Comparison of ENCODE assay signal across 14 cellular contexts in the genomic region with DNA sequence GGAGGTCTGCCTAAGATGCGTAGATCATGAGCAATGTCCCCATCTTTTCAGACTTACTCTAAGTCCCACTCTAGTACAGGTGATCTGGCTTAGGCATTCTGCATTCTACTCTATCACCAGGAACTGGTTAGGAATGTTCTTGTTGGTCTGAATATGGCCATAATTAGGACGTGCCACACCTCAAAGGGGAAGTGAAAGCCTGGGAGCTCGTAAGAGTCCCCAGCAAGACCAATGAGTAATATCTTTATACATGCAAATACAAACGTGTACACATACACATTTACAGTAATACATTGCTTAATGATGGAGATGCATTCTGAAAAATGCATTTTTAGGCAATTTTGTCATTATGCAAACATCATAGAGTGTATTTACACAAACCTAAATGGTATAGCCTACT. TPM values are rescaled to one million over a fixed set of nuclear protein-coding genes. Genes with fewer than 3 reads are reported as not detected.
DNase-seq lines count a peak whose midpoint lies in the region; ATAC-seq, FAIRE-seq and TF ChIP-seq lines count a peak whose summit lies in the region.
"Had no signal": no experiment of that assay in that cellular context is flagged by ENCODE, and none has a peak within 500 bp of the region (broad histone marks: within the 10 kb centered on the region; RNA-seq: fewer than 3 reads in every experiment).

No MANE protein-coding gene starts in this region.

- intact Hi-C loops in posterior cingulate gyrus (cut with DNase I), result no loop called here

- ATAC-seq in GM21515 (IDR thresholded peaks at IDR 0.05; ENCODE audit: unreplicated experiment) (peak; percentile 96), HG03139 (IDR thresholded peaks at IDR 0.05; ENCODE audit: unreplicated experiment) (peak; percentile 93), T-helper 17 cell (no peak)
- ATAC-seq: CD8-positive, alpha-beta T cell had no signal

- no peak overlapping the region for H3K4me3 Mint-ChIP-seq in T-helper 17 cell
- H3K4me3 Mint-ChIP-seq in progenitor cell of endocrine pancreas (ENCODE audit: low read depth), result no peak overlapping the region
- H3K4me3 Mint-ChIP-seq: CD8-positive, alpha-beta T cell had no signal

- no peaks in the 10 kb centered on the region for H3K9me3 ChIP-seq in T-helper 17 cell (ENCODE audit: control insufficient read depth, low read length, poor library complexity, severe bottlenecking)
- H3K9me3 ChIP-seq: SK-N-SH, testis had no signal

- peak; percentile 74 for FAIRE-seq in GM18507 (lab: Jason Lieb, UNC)

- H3K4me1 Mint-ChIP-seq in T-helper 17 cell (no peaks in the 10 kb centered on the region), progenitor cell of endocrine pancreas (ENCODE audit: low read depth) (no peaks in the 10 kb centered on the region)

- H3K27ac Mint-ChIP-seq in T-helper 17 cell (peak overlapping the region; percentile 47), progenitor cell of endocrine pancreas (no peak overlapping the region)
- H3K27ac Mint-ChIP-seq: CD8-positive, alpha-beta T cell had no signal

- TF ChIP-seq CTCF in progenitor cell of endocrine pancreas (IDR thresholded peaks at IDR 0.05; ENCODE audit: unreplicated experiment), result no peak

- H3K9me3 Mint-ChIP-seq in progenitor cell of endocrine pancreas (ENCODE audit: low read depth), result no peaks in the 10 kb centered on the region
- H3K9me3 Mint-ChIP-seq: CD8-positive, alpha-beta T cell had no signal

- no peaks in the 10 kb centered on the region for H3K27me3 Mint-ChIP-seq in T-helper 17 cell
- no peaks in the 10 kb centered on the region for H3K27me3 Mint-ChIP-seq in progenitor cell of endocrine pancreas

- DNase-seq in GM18507 (ENCODE audit: extremely low spot score, insufficient read length, low read depth) (no peak), T-helper 17 cell (no peak), midbrain (lab: John Stamatoyannopoulos, UW) (no peak), DMS114 treated with DMSO at 0.1 percent for 48 hours (lab: John Stamatoyannopoulos, UW; ENCODE audit: unreplicated experiment) (no peak), progenitor cell of endocrine pancreas (ENCODE audit: low spot score, unreplicated experiment) (no peak), posterior cingulate gyrus (no peak)
- DNase-seq: CD8-positive, alpha-beta T cell; glutamatergic neuron; GM23248; NCI-H1417 treated with DMSO at 0.1 percent for 48 hours; SK-N-SH; testis had no signal

- H3K36me3 Mint-ChIP-seq in T-helper 17 cell (ENCODE audit: low read depth) (no peaks in the 10 kb centered on the region), progenitor cell of endocrine pancreas (ENCODE audit: insufficient read depth) (peaks cover 21% of the 10 kb centered on the region)

RNA-seq across cellular contexts. Expression of a gene that starts 19.4 kb away (rescaled TPM):
- total RNA-seq in T-helper 17 cell, result 10 to 100 TPM; 33.5 to 43.5 TPM
- total RNA-seq in progenitor cell of endocrine pancreas, result 63.5 and 65.8 TPM in 2 replicates
